Comparison of ENCODE assay signal across 8 cellular contexts in genomic region chr12:27711312-27711682, GRCh38. TPM values are rescaled to one million over a fixed set of nuclear protein-coding genes. Genes with fewer than 3 reads are reported as not detected.
A peak's percentile ranks its signal among the peaks of the same experiment; 100 is the strongest.
DNase-seq lines count a peak whose midpoint lies in the region; ATAC-seq and TF ChIP-seq lines count a peak whose summit lies in the region.

No MANE protein-coding gene starts in this region.

- no peaks in the 10 kb centered on the region for H3K36me3 ChIP-seq in KMS-11 (ENCODE audit: insufficient read depth)
- H3K36me3 ChIP-seq in gastrocnemius medialis, result peaks cover 0 to 11% of the 10 kb centered on the region in 2 donors

- peaks cover 37% of the 10 kb centered on the region for H3K79me2 ChIP-seq in KMS-11 (ENCODE audit: insufficient read depth, low read depth)

- peak overlapping the region; percentile 90 for H2AFZ ChIP-seq in KMS-11 (ENCODE audit: low read depth)

- H3K9me3 Mint-ChIP-seq in activated CD4-positive, alpha-beta T cell treated with anti-CD3 and anti-CD28 coated beads, Interleukin-2, amount 10 ng/mL, durations not matched to agents 24 days and 14 days, result no peaks in the 10 kb centered on the region

- no peaks in the 10 kb centered on the region for H4K20me1 ChIP-seq in KMS-11 (ENCODE audit: insufficient read depth)

- H3K27ac ChIP-seq in KMS-11 (peak overlapping the region; percentile 84), gastrocnemius medialis (peak overlapping the region; percentile 78 to 87 (median 85))

- in situ Hi-C loops in gastrocnemius medialis (cut with MboI; ENCODE audit: low sequenced_read_pairs in 4 of 4), result no loop called here

- H3K4me3 Mint-ChIP-seq in activated CD4-positive, alpha-beta T cell treated with anti-CD3 and anti-CD28 coated beads, Interleukin-2, amount 10 ng/mL, durations not matched to agents 24 days and 14 days, result peak overlapping the region; percentile 95

- H3K9ac ChIP-seq in KMS-11, result peak overlapping the region; percentile 83

- peak overlapping the region; percentile 81 for H3K4me2 ChIP-seq in KMS-11

- H3K4me1 ChIP-seq in KMS-11 (ENCODE audit: low read depth, poor library complexity, severe bottlenecking) (peaks cover 20% of the 10 kb centered on the region), gastrocnemius medialis (peaks cover 19 to 23% of the 10 kb centered on the region in 2 donors)

- peaks cover 9% of the 10 kb centered on the region for H3K27me3 Mint-ChIP-seq in activated CD4-positive, alpha-beta T cell treated with anti-CD3 and anti-CD28 coated beads, Interleukin-2, amount 10 ng/mL, durations not matched to agents 24 days and 14 days

- peaks cover 31% of the 10 kb centered on the region for H3K4me1 Mint-ChIP-seq in activated CD4-positive, alpha-beta T cell treated with anti-CD3 and anti-CD28 coated beads, Interleukin-2, amount 10 ng/mL, durations not matched to agents 24 days and 14 days

- TF ChIP-seq CTCF in KMS-11 (conservative IDR thresholded peaks at IDR 0.05; ENCODE audit: low read depth, low read length) (no peak), foreskin fibroblast (IDR thresholded peaks at IDR 0.05; ENCODE audit: low read depth, low read length) (no peak), gastrocnemius medialis (IDR thresholded peaks at IDR 0.05 in 4 of 5, conservative IDR thresholded peaks at IDR 0.05 in 1 of 5) (no peak)

- H3K9me3 ChIP-seq in gastrocnemius medialis, result no peaks in the 10 kb centered on the region

- H3K4me3 ChIP-seq in KMS-11 (IDR thresholded peaks at IDR 0.05; ENCODE audit: insufficient read depth, low read depth, low read length), result peak overlapping the region; percentile 47
- H3K4me3 ChIP-seq in foreskin fibroblast (ENCODE audit: low read depth in 1 of 2, low read length in 2 of 2), result peak overlapping the region; percentile 89 to 95
- H3K4me3 ChIP-seq in gastrocnemius medialis, result peak overlapping the region; percentile 82 to 98 (median 86)

- TF ChIP-seq POLR2A in gastrocnemius medialis (IDR thresholded peaks at IDR 0.05), result no peak

- intact Hi-C loops in activated CD4-positive, alpha-beta T cell treated with anti-CD3 and anti-CD28 coated beads, Interleukin-2, amount 10 ng/mL, durations not matched to agents 24 days and 14 days (cut with micrococcal nuclease), result loop anchor here (2.0 to 5.0 kb wide), 3 partner anchors 189 to 696 kb away; partner anchors contain the start of genes BMAL2, PPFIBP1 and TM7SF3
- intact Hi-C loops in gastrocnemius medialis (cut with DNase I; ENCODE audit: low total_unique reads), result loop anchor here (5.0 to 10.0 kb wide), 3 partner anchors 71 to 686 kb away; partner anchors contain the start of genes CCDC91, KLHL42, MANSC4 and MED21

- H3K36me3 Mint-ChIP-seq in activated CD4-positive, alpha-beta T cell treated with anti-CD3 and anti-CD28 coated beads, Interleukin-2, amount 10 ng/mL, durations not matched to agents 24 days and 14 days (ENCODE audit: low read depth), result peaks cover 25% of the 10 kb centered on the region

- H3K27me3 ChIP-seq in KMS-11 (ENCODE audit: insufficient read depth, low read depth), result no peaks in the 10 kb centered on the region
- no peaks in the 10 kb centered on the region for H3K27me3 ChIP-seq in gastrocnemius medialis

- ATAC-seq in GM18517 (IDR thresholded peaks at IDR 0.05; ENCODE audit: unreplicated experiment) (peak; percentile 25), gastrocnemius medialis (no peak), HG03025 (IDR thresholded peaks at IDR 0.05; ENCODE audit: low FRiP score, unreplicated experiment) (no peak), GM19023 (IDR thresholded peaks at IDR 0.05; ENCODE audit: unreplicated experiment) (no peak)

- DNase-seq in AG20443 (ENCODE audit: low spot score), result peak; percentile 15
- DNase-seq in activated CD4-positive, alpha-beta T cell treated with anti-CD3 and anti-CD28 coated beads, Interleukin-2, amount 10 ng/mL, durations not matched to agents 24 days and 14 days, result peak; percentile 65
- no peak for DNase-seq in foreskin fibroblast
- no peak for DNase-seq in gastrocnemius medialis

- H3K27ac Mint-ChIP-seq in activated CD4-positive, alpha-beta T cell treated with anti-CD3 and anti-CD28 coated beads, Interleukin-2, amount 10 ng/mL, durations not matched to agents 24 days and 14 days, result peak overlapping the region; percentile 91

RNA-seq across cellular contexts. Expression of gene MRPS35, which starts 0.7 kb away (rescaled TPM):
- 57.7 and 58.1 TPM in 2 replicates for total RNA-seq in activated CD4-positive, alpha-beta T cell treated with anti-CD3 and anti-CD28 coated beads, Interleukin-2, amount 10 ng/mL, durations not matched to agents 24 days and 14 days
- total RNA-seq in gastrocnemius medialis, result 100 to 1,000 TPM in 1 of 4 donors, 10 to 100 TPM in 3; 76.3 to 153 (median 98.2) TPM

RNA-seq across cellular contexts. Expression of gene REP15, which starts 15.1 kb away (rescaled TPM):
- 0.69 and 0.77 TPM in 2 replicates for total RNA-seq in activated CD4-positive, alpha-beta T cell treated with anti-CD3 and anti-CD28 coated beads, Interleukin-2, amount 10 ng/mL, durations not matched to agents 24 days and 14 days
- 1 to 10 TPM in 2 of 4 donors, under 1 TPM in 1, not detected in 1; 0.92 to 1.8 (median 1.4) TPM for total RNA-seq in gastrocnemius medialis

Comparison
In these comparisons a context has a peak if more than half of its experiments do, and no peak if none do; other contexts are left out.
1. DNase-seq: peak in AG20443 (single experiment) and activated CD4-positive, alpha-beta T cell treated with anti-CD3 and anti-CD28 coated beads, Interleukin-2, amount 10 ng/mL, durations not matched to agents 24 days and 14 days (single experiment); none in foreskin fibroblast (0 of 2) and gastrocnemius medialis (0 of 2).
2. Peak in every context shown above with its lines, with median percentiles within 50 percentile points of each other: H3K4me3 ChIP-seq.